23 cellular contexts compared by ENCODE assay signal in genomic region chr22:23494593-23495266, GRCh38.
"Had no signal": no experiment of that assay in that cellular context is flagged by ENCODE, and none has a peak within 500 bp of the region (broad histone marks: within the 10 kb centered on the region; RNA-seq: fewer than 3 reads in every experiment).

No MANE protein-coding gene starts in this region.

- H3K36me3 ChIP-seq: colonic mucosa, stomach, thyroid gland, upper lobe of right lung had no signal

- H3K4me1 ChIP-seq: colonic mucosa, stomach, thyroid gland, upper lobe of right lung had no signal

- H3K36me3 Mint-ChIP-seq: activated naive CD8-positive, alpha-beta T cell; naive thymus-derived CD4-positive, alpha-beta T cell; stimulated activated effector memory CD8-positive, alpha-beta T cell treated with anti-CD3 and anti-CD28 coated beads, Interleukin-12 subunit alpha, Interleukin-12 subunit beta, amount 100 ng/mL, for 72 hours had no signal

- H3K27me3 ChIP-seq: colonic mucosa, thyroid gland, upper lobe of right lung had no signal

- H3K27ac Mint-ChIP-seq: activated CD4-positive, alpha-beta T cell treated with anti-CD3 and anti-CD28 coated beads, Interleukin-2, amount 10 ng/mL, durations not matched to agents 24 days and 14 days; activated CD8-positive, alpha-beta T cell treated with anti-CD3 and anti-CD28 coated beads for 36 hours; activated naive CD8-positive, alpha-beta T cell; activated T-cell treated with anti-CD3 and anti-CD28 coated beads, Interleukin-2, amount 50 U/mL, for 72 hours; stimulated activated effector memory CD8-positive, alpha-beta T cell treated with anti-CD3 and anti-CD28 coated beads, Interleukin-12 subunit alpha, Interleukin-12 subunit beta, amount 100 ng/mL, for 72 hours had no signal

- FAIRE-seq: endometrium, frontal cortex had no signal

- H3K9me3 Mint-ChIP-seq: activated CD4-positive, alpha-beta T cell treated with anti-CD3 and anti-CD28 coated beads, Interleukin-2, amount 10 ng/mL, durations not matched to agents 24 days and 14 days; activated CD8-positive, alpha-beta T cell treated with anti-CD3 and anti-CD28 coated beads for 36 hours; activated T-cell treated with anti-CD3 and anti-CD28 coated beads, Interleukin-2, amount 50 U/mL, for 72 hours; naive thymus-derived CD4-positive, alpha-beta T cell; stimulated activated effector memory CD8-positive, alpha-beta T cell treated with anti-CD3 and anti-CD28 coated beads, Interleukin-12 subunit alpha, Interleukin-12 subunit beta, amount 100 ng/mL, for 72 hours had no signal

- H3K4me3 ChIP-seq: colonic mucosa, skin epidermis, stomach, thyroid gland, upper lobe of right lung had no signal

- H3K9me3 ChIP-seq: colonic mucosa, stomach, thyroid gland, upper lobe of right lung had no signal

- ATAC-seq: activated CD8-positive, alpha-beta T cell treated with anti-CD3 and anti-CD28 coated beads for 36 hours; activated T-cell treated with anti-CD3 and anti-CD28 coated beads, Interleukin-2, amount 50 U/mL, for 72 hours; left ventricle myocardium superior; naive thymus-derived CD4-positive, alpha-beta T cell; sciatic nerve; stimulated activated effector memory CD8-positive, alpha-beta T cell treated with anti-CD3 and anti-CD28 coated beads, Interleukin-12 subunit alpha, Interleukin-12 subunit beta, amount 100 ng/mL, for 72 hours; upper lobe of right lung had no signal

- H3K27me3 Mint-ChIP-seq: activated CD4-positive, alpha-beta T cell treated with anti-CD3 and anti-CD28 coated beads, Interleukin-2, amount 10 ng/mL, durations not matched to agents 24 days and 14 days; activated naive CD8-positive, alpha-beta T cell; naive thymus-derived CD4-positive, alpha-beta T cell had no signal

- H3K27ac ChIP-seq: colonic mucosa, skin epidermis, stomach, thyroid gland, upper lobe of right lung had no signal

- H3K4me3 Mint-ChIP-seq: activated CD4-positive, alpha-beta T cell treated with anti-CD3 and anti-CD28 coated beads, Interleukin-2, amount 10 ng/mL, durations not matched to agents 24 days and 14 days; activated CD8-positive, alpha-beta T cell treated with anti-CD3 and anti-CD28 coated beads for 36 hours; activated naive CD8-positive, alpha-beta T cell; activated T-cell treated with anti-CD3 and anti-CD28 coated beads, Interleukin-2, amount 50 U/mL, for 72 hours; stimulated activated effector memory CD8-positive, alpha-beta T cell treated with anti-CD3 and anti-CD28 coated beads, Interleukin-12 subunit alpha, Interleukin-12 subunit beta, amount 100 ng/mL, for 72 hours had no signal

- DNase-seq: activated CD4-positive, alpha-beta T cell treated with anti-CD3 and anti-CD28 coated beads, Interleukin-2, amount 10 ng/mL, durations not matched to agents 24 days and 14 days; activated CD4-positive, CD25-positive, alpha-beta regulatory T cell treated with anti-CD3 and anti-CD28 coated beads, Interleukin-2, amount 50 U/mL, for 72 hours; activated CD8-positive, alpha-beta T cell treated with anti-CD3 and anti-CD28 coated beads for 36 hours; activated naive CD4-positive, alpha-beta T cell treated with Interleukin-2 at 50 U/mL for 16 hours; activated T-cell treated with anti-CD3 and anti-CD28 coated beads, Interleukin-2, amount 50 U/mL, for 72 hours; anterior cingulate cortex; colonic mucosa; effector CD8-positive, alpha-beta T cell; left ventricle myocardium superior; naive thymus-derived CD4-positive, alpha-beta T cell; stimulated activated CD4-positive, alpha-beta T cell treated with anti-CD3 and anti-CD28 coated beads, Interleukin-12 subunit alpha, Interleukin-12 subunit beta, amount 100 ng/mL, for 4 hours; stimulated activated CD4-positive, alpha-beta T cell treated with anti-CD3 and anti-CD28 coated beads, Interleukin-4, amount 100 ng/mL, for 24 hours; stomach; SW 1271; T-helper 2 cell; thyroid gland had no signal
